25 cellular contexts compared by ENCODE assay signal in genomic region chr9:23542927-23543326, GRCh38.
"Had no signal": no experiment of that assay in that cellular context is flagged by ENCODE, and none has a peak within 500 bp of the region (broad histone marks: within the 10 kb centered on the region; RNA-seq: fewer than 3 reads in every experiment).

No MANE protein-coding gene starts in this region.

- H3K4me3 Mint-ChIP-seq: naive thymus-derived CD4-positive, alpha-beta T cell; nephron; stimulated activated effector memory CD8-positive, alpha-beta T cell treated with anti-CD3 and anti-CD28 coated beads, Interleukin-12 subunit alpha, Interleukin-12 subunit beta, amount 100 ng/mL, for 72 hours had no signal

- H3K4me3 ChIP-seq: dorsolateral prefrontal cortex, gastroesophageal sphincter, heart right ventricle, left lung, ovary, right atrium auricular region, sigmoid colon, stomach, thyroid gland, vagina had no signal

- H3K27ac Mint-ChIP-seq: naive thymus-derived CD4-positive, alpha-beta T cell; nephron; stimulated activated effector memory CD8-positive, alpha-beta T cell treated with anti-CD3 and anti-CD28 coated beads, Interleukin-12 subunit alpha, Interleukin-12 subunit beta, amount 100 ng/mL, for 72 hours had no signal

- H3K36me3 Mint-ChIP-seq: naive thymus-derived CD4-positive, alpha-beta T cell; stimulated activated effector memory CD8-positive, alpha-beta T cell treated with anti-CD3 and anti-CD28 coated beads, Interleukin-12 subunit alpha, Interleukin-12 subunit beta, amount 100 ng/mL, for 72 hours had no signal

- H3K4me1 Mint-ChIP-seq: naive thymus-derived CD4-positive, alpha-beta T cell had no signal

- ATAC-seq: esophagus mucosa; left lung; naive thymus-derived CD4-positive, alpha-beta T cell; stimulated activated effector memory CD8-positive, alpha-beta T cell treated with anti-CD3 and anti-CD28 coated beads, Interleukin-12 subunit alpha, Interleukin-12 subunit beta, amount 100 ng/mL, for 72 hours had no signal

- DNase-seq: dorsolateral prefrontal cortex; effector CD4-positive, alpha-beta T cell; glutamatergic neuron; heart right ventricle; hippocampal formation; left cardiac atrium; left lung; midbrain; naive thymus-derived CD4-positive, alpha-beta T cell; occipital lobe; ovary; posterior cingulate gyrus; sigmoid colon; stimulated activated CD4-positive, alpha-beta T cell treated with anti-CD3 and anti-CD28 coated beads, Interleukin-2, amount 100 ng/mL, for 24 hours; stimulated activated CD4-positive, alpha-beta T cell treated with anti-CD3 and anti-CD28 coated beads, Interleukin-4, amount 100 ng/mL, for 24 hours; stimulated activated naive CD4-positive, alpha-beta T cell treated with Interleukin-2 at 50 U/mL for 16 hours; stomach; thyroid gland had no signal

- H3K36me3 ChIP-seq: gastroesophageal sphincter, heart right ventricle, left lung, ovary, right atrium auricular region, sigmoid colon, stomach, thyroid gland, vagina had no signal

- H3K27me3 ChIP-seq: dorsolateral prefrontal cortex, foreskin keratinocyte, gastroesophageal sphincter, heart right ventricle, left lung, ovary, right atrium auricular region, sigmoid colon, thyroid gland, vagina had no signal

- H3K9me3 ChIP-seq: gastroesophageal sphincter, ovary, right atrium auricular region, sigmoid colon, stomach, thyroid gland, vagina had no signal

- H3K4me1 ChIP-seq: gastroesophageal sphincter, heart right ventricle, left lung, right atrium auricular region, sigmoid colon, thyroid gland, vagina had no signal

- H3K27ac ChIP-seq: dorsolateral prefrontal cortex, foreskin keratinocyte, gastroesophageal sphincter, heart right ventricle, left lung, ovary, right atrium auricular region, sigmoid colon, stomach, thyroid gland, vagina had no signal
